In genomic region chr2:157327621-157328102, GRCh38 we compare ENCODE assay signal across 8 cellular contexts. TPM values are rescaled to one million over a fixed set of nuclear protein-coding genes. Genes with fewer than 3 reads are reported as not detected.
A peak's percentile ranks its signal among the peaks of the same experiment; 100 is the strongest.
DNase-seq lines count a peak whose midpoint lies in the region; ATAC-seq, FAIRE-seq and TF ChIP-seq lines count a peak whose summit lies in the region.

No MANE protein-coding gene starts in this region.

- ATAC-seq in GM18907 (IDR thresholded peaks at IDR 0.05; ENCODE audit: unreplicated experiment) (peak; percentile 98), HG03108 (IDR thresholded peaks at IDR 0.05; ENCODE audit: unreplicated experiment) (peak; percentile 94), HepG2 (peak; percentile 100)

- 22% methylated on average over 5 of the region's 6 CpGs for WGBS in HepG2 (ENCODE audit: low lambda C conversion rate)

- no peak for TF ChIP-seq POLR2A in HepG2 (IDR thresholded peaks at IDR 0.05; ENCODE audit: insufficient read depth in 1 of 2, low read depth in 2 of 2, low read length in 2 of 2)

- H3K4me2 ChIP-seq in HepG2 (ENCODE audit: low read depth, low read length), result no peak overlapping the region

- TF ChIP-seq EP300 in HepG2 (IDR thresholded peaks at IDR 0.05; ENCODE audit: low read depth in 2 of 2, low read length in 2 of 2) (no peak), HepG2 (CRISPR knock-in tag; IDR thresholded peaks at IDR 0.05; ENCODE audit: borderline replicate concordance) (no peak)

- TF ChIP-seq CTCF in HepG2 (CRISPR knock-in tag; IDR thresholded peaks at IDR 0.05), result peak; percentile 89

- in situ Hi-C loops in HepG2 (cut with HindIII; ENCODE audit: extremely low pct_ligation_motif_present, low pct_unique_long_range_greater_than_20kb), result no loop called here

- no peaks in the 10 kb centered on the region for H3K79me2 ChIP-seq in HepG2 (ENCODE audit: insufficient read depth, low read length)

- peak; percentile 88 for FAIRE-seq in HepG2 (lab: Jason Lieb, UNC)

- H3K9me3 ChIP-seq in HepG2 (ENCODE audit: low read length), result no peaks in the 10 kb centered on the region

- H2AFZ ChIP-seq in HepG2 (ENCODE audit: low read length), result no peak overlapping the region

- H4K20me1 ChIP-seq in HepG2 (ENCODE audit: insufficient read depth, low read length), result no peaks in the 10 kb centered on the region

- no peak overlapping the region for H3K4me3 ChIP-seq in HepG2 (replicated peaks in 1 of 3; ENCODE audit: insufficient read depth in 1 of 3, low read depth in 2 of 3, low read length in 3 of 3)

- BruUV-seq in HepG2 (replicated peaks; lab: Mats Ljungman, UMichigan), result no TSS peak

- POLR2A ChIA-PET in HepG2 (lab: Yijun Ruan, JAX), result no interaction called here

- CTCF ChIA-PET in HepG2 (lab: Yijun Ruan, JAX; ENCODE audit: low intra/inter-chr PET ratio, low total read pairs), result interaction anchor here (0.8 to 1.0 kb wide), 2 partner anchors 8 to 682 kb away, joined by 3 read pairs; no protein-coding TSS in a partner anchor

- no peak overlapping the region for H3K9ac ChIP-seq in HepG2 (ENCODE audit: insufficient read depth, low read depth, low read length)

- intact Hi-C loops in HepG2 (cut with micrococcal nuclease; ENCODE audit: unreplicated experiment), result loop anchor here (5.0 kb wide), 1 partner anchor 135 kb away; no protein-coding TSS in a partner anchor

- 0 out of 2 replicates have a peak, but pooled peaks have one; percentile 11 for TF ChIP-seq RAD21 in HepG2 (CRISPR knock-in tag; IDR thresholded peaks at IDR 0.05)

- H3K27ac ChIP-seq in cingulate gyrus (ENCODE audit: low read depth, low read length), result peak overlapping the region; percentile 91
- H3K27ac ChIP-seq in HepG2 (ENCODE audit: extremely low read length, insufficient read depth, low read length), result no peak overlapping the region

- H3K4me1 ChIP-seq in HepG2 (ENCODE audit: insufficient read depth, low read length), result no peaks in the 10 kb centered on the region

- peak; percentile 91 for DNase-seq in AG20443 (ENCODE audit: low spot score)
- DNase-seq in NCI-H446 treated with DMSO at 0.1 percent for 48 hours (lab: John Stamatoyannopoulos, UW), result peak; percentile 53
- peak; percentile 86 to 94 for DNase-seq in activated CD4-positive, alpha-beta T cell treated with anti-CD3 and anti-CD28 coated beads for 4 hours
- peak; percentile 44 for DNase-seq in HepG2 (ENCODE audit: low spot score)
- peak; percentile 79 to 86 (median 82) for DNase-seq in stimulated activated CD4-positive, alpha-beta T cell treated with anti-CD3 and anti-CD28 coated beads, TNF-alpha, amount 100 ng/mL, for 4 hours (ENCODE audit: low read depth in 3 of 3)

- H3K27me3 ChIP-seq in HepG2 (ENCODE audit: control insufficient read depth in 1 of 2, insufficient read depth in 2 of 2, low read length in 2 of 2), result no peaks in the 10 kb centered on the region

- H3K36me3 ChIP-seq in HepG2 (replicated peaks in 1 of 2; ENCODE audit: control insufficient read depth in 1 of 2, insufficient read depth in 2 of 2, low read length in 2 of 2), result no peaks in the 10 kb centered on the region

TF ChIP-seq in HepG2, 621 proteins besides CTCF, POLR2A, EP300 and RAD21:
- TF ChIP-seq TBL1XR1 (IDR thresholded peaks at IDR 0.05; ENCODE audit: borderline replicate concordance, low read length, partially characterized antibody), result no peak
- peak; percentile 21 for TF ChIP-seq TEAD3 (CRISPR knock-in tag; optimal IDR thresholded peaks at IDR 0.05; ENCODE audit: borderline replicate concordance)
- peak; percentile 41 for TF ChIP-seq SMC3 (IDR thresholded peaks at IDR 0.05; ENCODE audit: low read length)
- TF ChIP-seq XRCC5 (optimal IDR thresholded peaks at IDR 0.05; ENCODE audit: low read length), result peak; percentile 89
- peak; percentile 58 for TF ChIP-seq STAG1 (CRISPR knock-in tag; IDR thresholded peaks at IDR 0.05)
- TF ChIP-seq, protein P1, sequence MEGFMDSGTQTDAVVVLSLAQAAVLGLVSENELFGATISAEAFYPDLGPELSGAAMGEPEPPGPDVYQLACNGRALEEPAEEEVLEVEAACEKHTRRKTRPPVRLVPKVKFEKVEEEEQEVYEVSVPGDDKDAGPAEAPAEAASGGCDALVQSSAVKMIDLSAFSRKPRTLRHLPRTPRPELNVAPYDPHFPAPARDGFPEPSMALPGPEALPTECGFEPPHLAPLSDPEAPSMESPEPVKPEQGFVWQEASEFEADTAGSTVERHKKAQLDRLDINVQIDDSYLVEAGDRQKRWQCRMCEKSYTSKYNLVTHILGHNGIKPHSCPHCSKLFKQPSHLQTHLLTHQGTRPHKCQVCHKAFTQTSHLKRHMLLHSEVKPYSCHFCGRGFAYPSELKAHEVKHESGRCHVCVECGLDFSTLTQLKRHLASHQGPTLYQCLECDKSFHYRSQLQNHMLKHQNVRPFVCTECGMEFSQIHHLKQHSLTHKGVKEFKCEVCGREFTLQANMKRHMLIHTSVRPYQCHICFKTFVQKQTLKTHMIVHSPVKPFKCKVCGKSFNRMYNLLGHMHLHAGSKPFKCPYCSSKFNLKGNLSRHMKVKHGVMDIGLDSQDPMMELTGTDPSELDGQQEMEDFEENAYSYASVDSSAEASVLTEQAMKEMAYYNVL (CRISPR knock-in tag; IDR thresholded peaks at IDR 0.05; ENCODE audit: borderline replicate concordance), result no peak
- TF ChIP-seq SUZ12 (IDR thresholded peaks at IDR 0.05; ENCODE audit: low read depth, low read length), result 0 out of 2 replicates have a peak, but pooled peaks have one; percentile 14

RNA-seq across cellular contexts. Expression of gene ERMN, which starts 2.0 kb away (rescaled TPM):
- total RNA-seq in HepG2 (2016; rRNA removed; fragmentation: Illumina TruSeq; extraction: Trizol), result not detected in 2 replicates
- total RNA-seq in HepG2 (2016; cell fraction: cytosol; rRNA removed; fragmentation: Illumina TruSeq; extraction: Trizol; ENCODE audit: low read depth), result not detected in 2 replicates
- total RNA-seq in HepG2 (2016; cell fraction: insoluble cytoplasmic fraction; rRNA removed; fragmentation: Illumina TruSeq; extraction: Trizol), result not detected in 2 replicates
- total RNA-seq in HepG2 (2016; cell fraction: membrane; rRNA removed; fragmentation: Illumina TruSeq; extraction: Trizol), result not detected in 2 replicates
- total RNA-seq in HepG2 (2016; cell fraction: nucleus; rRNA removed; fragmentation: Illumina TruSeq; extraction: Trizol), result not detected in 2 replicates
- polyA plus RNA-seq in HepG2 (2011; rRNA removed), result not detected in 2 replicates
- not detected in 2 replicates for polyA plus RNA-seq in HepG2 (2011; cell fraction: cytosol; rRNA removed)
- not detected in 2 replicates for polyA plus RNA-seq in HepG2 (2011; cell fraction: nucleus; rRNA removed)
- not detected in 2 replicates for polyA plus RNA-seq in HepG2 (2012)
- not detected in 2 replicates for polyA plus RNA-seq in HepG2 (2016; cell fraction: cytosol; fragmentation: Illumina TruSeq; extraction: Trizol; ENCODE audit: low read depth)
- not detected in 2 replicates for polyA plus RNA-seq in HepG2 (2016; cell fraction: insoluble cytoplasmic fraction; fragmentation: Illumina TruSeq; extraction: Trizol; ENCODE audit: low read depth)
- polyA plus RNA-seq in HepG2 (2016; cell fraction: membrane; fragmentation: Illumina TruSeq; extraction: Trizol; ENCODE audit: low read depth), result not detected in 2 replicates
- polyA plus RNA-seq in HepG2 (2016; cell fraction: nucleus; fragmentation: Illumina TruSeq; extraction: Trizol; ENCODE audit: insufficient read depth, low read depth), result not detected in 2 replicates
- not detected in 2 replicates for polyA minus RNA-seq in HepG2 (2011; rRNA and poly(A)+ RNA removed; ENCODE audit: low replicate concordance)
- not detected in 2 replicates for polyA minus RNA-seq in HepG2 (2011; cell fraction: cytosol; rRNA and poly(A)+ RNA removed)
- not detected in 2 replicates for polyA minus RNA-seq in HepG2 (2011; cell fraction: nucleus; rRNA and poly(A)+ RNA removed)
